In the genomic region with DNA sequence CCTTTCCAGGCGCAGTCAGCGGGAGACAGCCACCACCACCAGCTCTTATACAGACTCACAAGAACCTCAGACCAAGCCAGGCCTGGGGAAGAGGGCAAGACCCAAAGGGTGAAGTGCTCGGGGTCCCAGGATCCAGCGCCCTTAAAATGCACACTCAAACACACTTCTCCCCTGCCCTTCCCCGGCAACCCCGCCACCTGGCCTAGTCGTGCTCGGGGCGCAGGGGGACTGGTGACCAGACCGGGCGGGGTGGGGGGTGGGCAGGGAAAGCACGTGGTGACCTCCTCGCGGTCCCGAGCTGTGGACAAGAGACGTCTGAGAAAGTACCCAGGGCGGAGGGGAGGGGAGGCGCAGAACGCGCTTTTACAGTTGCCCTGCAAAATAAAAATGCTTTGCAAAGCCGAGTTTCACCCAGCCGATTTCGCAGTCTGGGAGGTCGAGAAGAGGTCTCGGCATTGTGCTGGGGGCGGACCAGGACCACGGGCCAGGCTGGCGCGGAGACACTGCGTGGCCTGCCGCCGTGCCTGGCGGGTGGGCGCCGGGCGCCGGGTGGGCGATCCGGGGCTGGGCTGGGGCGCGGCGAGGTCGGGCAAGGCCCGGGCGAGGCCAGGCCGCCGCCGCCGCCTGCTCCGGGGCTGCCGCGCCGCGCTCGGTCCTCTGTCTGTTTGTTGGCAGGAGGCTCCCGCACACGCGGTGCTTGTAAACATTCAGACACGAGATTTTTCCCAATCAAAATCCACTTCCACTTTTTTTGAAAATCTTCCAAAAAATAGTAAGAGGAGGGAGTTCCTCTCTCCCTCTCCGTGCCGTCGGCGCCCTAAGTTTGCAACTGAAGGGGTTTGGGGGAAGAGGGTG, we compare ENCODE assay signal across 8 cellular contexts. TPM values are rescaled to one million over a fixed set of nuclear protein-coding genes. Genes with fewer than 3 reads are reported as not detected.
A peak's percentile ranks its signal among the peaks of the same experiment; 100 is the strongest.
DNase-seq lines count a peak whose midpoint lies in the region; ATAC-seq and TF ChIP-seq lines count a peak whose summit lies in the region.

No MANE protein-coding gene starts in this region.

- peaks cover 15% of the 10 kb centered on the region for H3K4me1 Mint-ChIP-seq in neural progenitor cell

- H3F3A ChIP-seq in neural progenitor cell (ENCODE audit: low read depth), result peaks cover 57% of the 10 kb centered on the region

- no peak for TF ChIP-seq CTCF in BE2C (IDR thresholded peaks at IDR 0.05; ENCODE audit: low read depth, low read length)
- TF ChIP-seq CTCF in neural progenitor cell (IDR thresholded peaks at IDR 0.05), result no peak
- TF ChIP-seq CTCF in GM13977 (IDR thresholded peaks at IDR 0.05; ENCODE audit: extremely low read depth, insufficient read depth, missing control alignments), result no peak

- peaks cover 2% of the 10 kb centered on the region for H3K9me3 Mint-ChIP-seq in neural progenitor cell

- in situ Hi-C loops in GM13977 (cut with MboI; ENCODE audit: low pct_unique_long_range_greater_than_20kb, low sequenced_read_pairs, unreplicated experiment), result loop anchor here (25.0 kb wide), 2 partner anchors 1264 to 1514 kb away; no protein-coding TSS in a partner anchor

- H3K36me3 ChIP-seq in BE2C (no peaks in the 10 kb centered on the region; the same call in 1 of the 2 replicates), esophagus (ENCODE audit: control insufficient read depth in 2 of 2, insufficient read depth in 2 of 2, low read length in 1 of 2) (no peaks in the 10 kb centered on the region), neural progenitor cell (no peaks in the 10 kb centered on the region)
- H3K36me3 ChIP-seq in effector memory CD4-positive, alpha-beta T cell (ENCODE audit: control insufficient read depth, insufficient read depth, low read length), result no peaks in the 10 kb centered on the region

- peak overlapping the region; percentile 87 for H3K4me3 ChIP-seq in BE2C (ENCODE audit: low read depth, low read length)
- H3K4me3 ChIP-seq in esophagus (ENCODE audit: low read depth in 1 of 2, low read length in 2 of 2), result peak overlapping the region; percentile 62 to 71
- peak overlapping the region; percentile 59 for H3K4me3 ChIP-seq in neural progenitor cell
- no peak overlapping the region for H3K4me3 ChIP-seq in effector memory CD4-positive, alpha-beta T cell (ENCODE audit: insufficient read depth, low read depth, low read length, poor library complexity, severe bottlenecking)

- peak overlapping the region; percentile 95 for H3K4me2 ChIP-seq in neural progenitor cell

- peak overlapping the region; percentile 96 for H3K4me3 Mint-ChIP-seq in neural progenitor cell

- ATAC-seq in HG03280 (IDR thresholded peaks at IDR 0.05; ENCODE audit: unreplicated experiment), result no peak

- H3K4me1 ChIP-seq in BE2C (no peaks in the 10 kb centered on the region), esophagus (ENCODE audit: control insufficient read depth in 2 of 2, insufficient read depth in 2 of 2, low read length in 1 of 2) (no peaks in the 10 kb centered on the region), neural progenitor cell (peaks cover 40% of the 10 kb centered on the region)
- peaks cover 47% of the 10 kb centered on the region for H3K4me1 ChIP-seq in effector memory CD4-positive, alpha-beta T cell (ENCODE audit: control insufficient read depth, insufficient read depth, low read length, poor library complexity, severe bottlenecking)

- peaks cover 25% of the 10 kb centered on the region for H3K79me2 ChIP-seq in neural progenitor cell (ENCODE audit: low read depth)

- peak overlapping the region; percentile 77 to 84 for H3K27ac ChIP-seq in esophagus (ENCODE audit: low read depth in 2 of 2, low read length in 1 of 2)
- H3K27ac ChIP-seq in neural progenitor cell, result no peak overlapping the region
- H3K27ac ChIP-seq in effector memory CD4-positive, alpha-beta T cell (ENCODE audit: insufficient read depth, low read length, poor library complexity, severe bottlenecking), result no peak overlapping the region

- H3K9me3 ChIP-seq in BE2C, result no peaks in the 10 kb centered on the region
- no peaks in the 10 kb centered on the region for H3K9me3 ChIP-seq in esophagus (ENCODE audit: control insufficient read depth in 2 of 2, insufficient read depth in 1 of 2, low read depth in 1 of 2, low read length in 1 of 2)
- no peaks in the 10 kb centered on the region for H3K9me3 ChIP-seq in neural progenitor cell (ENCODE audit: low read depth)
- H3K9me3 ChIP-seq in effector memory CD4-positive, alpha-beta T cell (ENCODE audit: control insufficient read depth, low read length), result no peaks in the 10 kb centered on the region

- H2AFZ ChIP-seq in neural progenitor cell (replicated peaks), result no peak overlapping the region

- no peaks in the 10 kb centered on the region for H3K36me3 Mint-ChIP-seq in neural progenitor cell

- peaks cover 40% of the 10 kb centered on the region for H3K27me3 Mint-ChIP-seq in neural progenitor cell (ENCODE audit: insufficient read depth, low read depth)

- H3K9ac ChIP-seq in neural progenitor cell, result no peak overlapping the region

- no peak overlapping the region for H3K27ac Mint-ChIP-seq in neural progenitor cell

- 3% methylated on average over 53 to 63 of the region's 63 CpGs for WGBS in esophagus, 2 donors

- no peaks in the 10 kb centered on the region for H4K20me1 ChIP-seq in neural progenitor cell (ENCODE audit: low read depth)

- peaks cover 12% of the 10 kb centered on the region for H3K27me3 ChIP-seq in BE2C
- H3K27me3 ChIP-seq in esophagus (ENCODE audit: control insufficient read depth in 1 of 2, insufficient read depth in 2 of 2, low read length in 2 of 2), result peaks cover 0 to 3% of the 10 kb centered on the region in 2 donors
- peaks cover 55% of the 10 kb centered on the region for H3K27me3 ChIP-seq in neural progenitor cell
- peaks cover 70% of the 10 kb centered on the region for H3K27me3 ChIP-seq in effector memory CD4-positive, alpha-beta T cell (replicated peaks; ENCODE audit: control insufficient read depth, insufficient read depth, low read length, poor library complexity, severe bottlenecking)

- DNase-seq in BE2C, result peak; percentile 45
- peak; percentile 53 for DNase-seq in H4 (ENCODE audit: low spot score)
- peak; percentile 55 for DNase-seq in SW480 (ENCODE audit: low spot score)
- DNase-seq in neural progenitor cell (ENCODE audit: low spot score), result peak; percentile 57
- no peak for DNase-seq in effector memory CD4-positive, alpha-beta T cell
- DNase-seq in GM13977 (ENCODE audit: low spot score), result no peak

RNA-seq across cellular contexts. Expression of a gene that starts 2.0 kb away (rescaled TPM):
- polyA plus RNA-seq in BE2C (2012; ENCODE audit: insufficient read depth, insufficient read length, low read depth), result 6.5 TPM
- total RNA-seq in H4 (2014; rRNA removed; shearing (Covaris generic)), result 1.1 and 1.3 TPM in 2 replicates
- polyA plus RNA-seq in esophagus, result 10 to 100 TPM in 1 of 2 donors, 1 to 10 TPM in 1; 8.6 to 25.5 TPM
- 0.67 and 1.0 TPM in 2 replicates for total RNA-seq in neural progenitor cell (ENCODE audit: low replicate concordance)

Comparison
In these comparisons a context has a peak if more than half of its experiments do, and no peak if none do; other contexts are left out.
1. DNase-seq: peak in BE2C (single experiment), H4 (single experiment), SW480 (single experiment) and neural progenitor cell (single experiment); none in effector memory CD4-positive, alpha-beta T cell (0 of 3) and GM13977 (single experiment).
2. H3K27ac ChIP-seq: peak in esophagus (2 of 2); none in neural progenitor cell (single experiment) and effector memory CD4-positive, alpha-beta T cell (single experiment).